In genomic region chr11:106474274-106474673, GRCh38 we compare ENCODE assay signal across 29 cellular contexts.
"Had no signal": no experiment of that assay in that cellular context is flagged by ENCODE, and none has a peak within 500 bp of the region (broad histone marks: within the 10 kb centered on the region; RNA-seq: fewer than 3 reads in every experiment).

No MANE protein-coding gene starts in this region.

- H3K27me3 Mint-ChIP-seq: stimulated activated memory B cell treated with anti-CD40 and anti-IgM and Interleukin-4, amounts not matched to agents 10 μg/mL and 1 μg/mL and 100 μg/mL, for 72 hours; stimulated activated naive B cell treated with anti-CD40 and anti-IgM and Interleukin-4, amounts not matched to agents 10 μg/mL and 1 μg/mL and 100 μg/mL, for 72 hours; stimulated activated naive CD8-positive, alpha-beta T cell treated with anti-CD3 and anti-CD28 coated beads, Interleukin-15, amount 100 ng/mL, for 72 hours; stimulated activated naive CD8-positive, alpha-beta T cell treated with anti-CD3 and anti-CD28 coated beads, Interleukin-15, Interleukin-2, amounts not matched to agents 100 ng/mL and 50 ng/mL, for 24 hours had no signal

- H3K36me3 Mint-ChIP-seq: stimulated activated effector memory CD8-positive, alpha-beta T cell treated with anti-CD3 and anti-CD28 coated beads, Interleukin-12 subunit alpha, Interleukin-12 subunit beta, amount 100 ng/mL, for 72 hours; stimulated activated memory B cell treated with anti-CD40 and anti-IgM and Interleukin-4, amounts not matched to agents 10 μg/mL and 1 μg/mL and 100 μg/mL, for 72 hours; stimulated activated naive B cell treated with anti-CD40 and anti-IgM and Interleukin-4, amounts not matched to agents 10 μg/mL and 1 μg/mL and 100 μg/mL, for 72 hours had no signal

- H3K4me1 ChIP-seq: suprapubic skin, thyroid gland, tibial artery, tibial nerve, transverse colon, upper lobe of right lung, uterus, vagina had no signal

- H3K36me3 ChIP-seq: stomach, suprapubic skin, thoracic aorta, thyroid gland, tibial artery, tibial nerve, transverse colon, upper lobe of left lung, upper lobe of right lung, uterus, vagina had no signal

- H3K4me3 Mint-ChIP-seq: stimulated activated effector memory CD8-positive, alpha-beta T cell treated with anti-CD3 and anti-CD28 coated beads, Interleukin-12 subunit alpha, Interleukin-12 subunit beta, amount 100 ng/mL, for 72 hours; stimulated activated memory B cell treated with anti-CD40 and anti-IgM and Interleukin-4, amounts not matched to agents 10 μg/mL and 1 μg/mL and 100 μg/mL, for 72 hours; stimulated activated naive B cell treated with anti-CD40 and anti-IgM and Interleukin-4, amounts not matched to agents 10 μg/mL and 1 μg/mL and 100 μg/mL, for 72 hours; stimulated activated naive CD8-positive, alpha-beta T cell treated with anti-CD3 and anti-CD28 coated beads, Interleukin-15, amount 100 ng/mL, for 72 hours; stimulated activated naive CD8-positive, alpha-beta T cell treated with anti-CD3 and anti-CD28 coated beads, Interleukin-15, Interleukin-2, amounts not matched to agents 100 ng/mL and 50 ng/mL, for 24 hours; type B pancreatic cell had no signal

- H3K27me3 ChIP-seq: stomach, suprapubic skin, testis, thyroid gland, tibial artery, tibial nerve, transverse colon, upper lobe of left lung, upper lobe of right lung, uterus, vagina had no signal

- H3K9me3 ChIP-seq: suprapubic skin, testis, thyroid gland, upper lobe of right lung, uterus, vagina had no signal

- DNase-seq: stimulated activated CD4-positive, alpha-beta T cell treated with anti-CD3 and anti-CD28 coated beads, Interleukin-2, amount 100 ng/mL, for 48 hours; stimulated activated CD4-positive, alpha-beta T cell treated with anti-CD3 and anti-CD28 coated beads, Interleukin-4, amount 100 ng/mL, for 1 hour; stimulated activated CD4-positive, alpha-beta T cell treated with anti-CD3 and anti-CD28 coated beads, Interleukin-4, amount 100 ng/mL, for 24 hours; stimulated activated CD4-positive, alpha-beta T cell treated with anti-CD3 and anti-CD28 coated beads, Interleukin-4, amount 100 ng/mL, for 4 hours; stimulated activated CD8-positive, alpha-beta memory T cell treated with anti-CD3 and anti-CD28 coated beads, Interleukin-4, amount 100 ng/mL, for 48 hours; stimulated activated naive B cell treated with anti-CD40 and anti-IgM and Interleukin-4, amounts not matched to agents 10 μg/mL and 1 μg/mL and 100 μg/mL, for 72 hours; stimulated activated naive CD4-positive, alpha-beta T cell; stimulated activated naive CD4-positive, alpha-beta T cell treated with Interleukin-2 at 50 U/mL for 16 hours; stimulated activated naive CD8-positive, alpha-beta T cell treated with anti-CD3 and anti-CD28 coated beads, Interleukin-15, amount 100 ng/mL, for 72 hours; stimulated activated naive CD8-positive, alpha-beta T cell treated with anti-CD3 and anti-CD28 coated beads, Interleukin-15, Interleukin-2, amounts not matched to agents 100 U/mL and 50 U/mL, for 24 hours; stomach; substantia nigra; testis; thyroid gland; tibial artery; transverse colon; trophoblast cell; upper lobe of left lung; upper lobe of right lung; uterus had no signal

- H3K27ac Mint-ChIP-seq: stimulated activated effector memory CD8-positive, alpha-beta T cell treated with anti-CD3 and anti-CD28 coated beads, Interleukin-12 subunit alpha, Interleukin-12 subunit beta, amount 100 ng/mL, for 72 hours; stimulated activated memory B cell treated with anti-CD40 and anti-IgM and Interleukin-4, amounts not matched to agents 10 μg/mL and 1 μg/mL and 100 μg/mL, for 72 hours; stimulated activated naive B cell treated with anti-CD40 and anti-IgM and Interleukin-4, amounts not matched to agents 10 μg/mL and 1 μg/mL and 100 μg/mL, for 72 hours; stimulated activated naive CD8-positive, alpha-beta T cell treated with anti-CD3 and anti-CD28 coated beads, Interleukin-15, amount 100 ng/mL, for 72 hours; stimulated activated naive CD8-positive, alpha-beta T cell treated with anti-CD3 and anti-CD28 coated beads, Interleukin-15, Interleukin-2, amounts not matched to agents 100 ng/mL and 50 ng/mL, for 24 hours; type B pancreatic cell had no signal

- H3K27ac ChIP-seq: stomach, suprapubic skin, testis, thoracic aorta, thyroid gland, tibial artery, tibial nerve, transverse colon, upper lobe of left lung, upper lobe of right lung, uterus, vagina had no signal

- H3K4me1 Mint-ChIP-seq: stimulated activated effector memory CD8-positive, alpha-beta T cell treated with anti-CD3 and anti-CD28 coated beads, Interleukin-12 subunit alpha, Interleukin-12 subunit beta, amount 100 ng/mL, for 72 hours; stimulated activated memory B cell treated with anti-CD40 and anti-IgM and Interleukin-4, amounts not matched to agents 10 μg/mL and 1 μg/mL and 100 μg/mL, for 72 hours; stimulated activated naive B cell treated with anti-CD40 and anti-IgM and Interleukin-4, amounts not matched to agents 10 μg/mL and 1 μg/mL and 100 μg/mL, for 72 hours; stimulated activated naive CD8-positive, alpha-beta T cell treated with anti-CD3 and anti-CD28 coated beads, Interleukin-15, amount 100 ng/mL, for 72 hours had no signal

- FAIRE-seq: urothelium cell line had no signal

- H3K9me3 Mint-ChIP-seq: stimulated activated memory B cell treated with anti-CD40 and anti-IgM and Interleukin-4, amounts not matched to agents 10 μg/mL and 1 μg/mL and 100 μg/mL, for 72 hours; stimulated activated naive CD8-positive, alpha-beta T cell treated with anti-CD3 and anti-CD28 coated beads, Interleukin-15, Interleukin-2, amounts not matched to agents 100 ng/mL and 50 ng/mL, for 24 hours; type B pancreatic cell had no signal

- H3K4me3 ChIP-seq: stomach, suprapubic skin, testis, thoracic aorta, thyroid gland, tibial artery, tibial nerve, transverse colon, upper lobe of left lung, upper lobe of right lung, uterus, vagina had no signal

- ATAC-seq: stimulated activated effector memory CD8-positive, alpha-beta T cell treated with anti-CD3 and anti-CD28 coated beads, Interleukin-12 subunit alpha, Interleukin-12 subunit beta, amount 100 ng/mL, for 72 hours; stimulated activated memory B cell treated with anti-CD40 and anti-IgM and Interleukin-4, amounts not matched to agents 10 μg/mL and 1 μg/mL and 100 μg/mL, for 72 hours; stimulated activated naive B cell treated with anti-CD40 and anti-IgM and Interleukin-4, amounts not matched to agents 10 μg/mL and 1 μg/mL and 100 μg/mL, for 72 hours; stimulated activated naive CD8-positive, alpha-beta T cell treated with anti-CD3 and anti-CD28 coated beads, Interleukin-15, amount 100 ng/mL, for 72 hours; stimulated activated naive CD8-positive, alpha-beta T cell treated with anti-CD3 and anti-CD28 coated beads, Interleukin-15, Interleukin-2, amounts not matched to agents 100 U/mL and 50 U/mL, for 24 hours; upper lobe of right lung had no signal
